29 cellular contexts compared by ENCODE assay signal in genomic region chr1:41110721-41111120, GRCh38.
A peak's percentile ranks its signal among the peaks of the same experiment; 100 is the strongest.
DNase-seq lines count a peak whose midpoint lies in the region; ATAC-seq and TF ChIP-seq lines count a peak whose summit lies in the region.
"Had no signal": no experiment of that assay in that cellular context is flagged by ENCODE, and none has a peak within 500 bp of the region (broad histone marks: within the 10 kb centered on the region; RNA-seq: fewer than 3 reads in every experiment).

No MANE protein-coding gene starts in this region.

- POLR2A ChIA-PET in MCF 10A (lab: Yijun Ruan, JAX), result interaction anchor here (1.1 to 3.3 kb wide), 10 partner anchors 9 to 307 kb away, joined by 3 to 23 read pairs (median 4); no protein-coding TSS in a partner anchor

- H3K9me3 Mint-ChIP-seq in MCF 10A (ENCODE audit: unreplicated experiment), result no peaks in the 10 kb centered on the region
- H3K9me3 Mint-ChIP-seq: brain; T-helper 1 cell treated with Interleukin-12 subunit alpha and Interleukin-12 subunit beta and Interleukin-4 antibody, amounts not matched to agents 30 μg/mL and 1 μg/mL, for 36 hours had no signal

- H3K4me1 ChIP-seq in breast epithelium, result peaks cover 3 to 11% of the 10 kb centered on the region in 2 donors
- H3K4me1 ChIP-seq in rectal smooth muscle tissue (ENCODE audit: control insufficient read depth, insufficient read depth, low read length), result peaks cover 21% of the 10 kb centered on the region

- no peak for TF ChIP-seq POLR2A in breast epithelium (IDR thresholded peaks at IDR 0.05)

- H3K27ac ChIP-seq in breast epithelium, result peak overlapping the region in 1 of 2 donors; percentile 91
- peak overlapping the region; percentile 84 for H3K27ac ChIP-seq in epithelial cell of prostate
- peak overlapping the region; percentile 93 for H3K27ac ChIP-seq in rectal smooth muscle tissue (ENCODE audit: low read depth, low read length)

- H3K4me3 ChIP-seq in breast epithelium (no peak overlapping the region), rectal smooth muscle tissue (ENCODE audit: low read length) (no peak overlapping the region)
- H3K4me3 ChIP-seq: dorsolateral prefrontal cortex, ovary, skin epidermis had no signal

- no peaks in the 10 kb centered on the region for H3K27me3 Mint-ChIP-seq in MCF 10A (ENCODE audit: insufficient read depth, unreplicated experiment)
- H3K27me3 Mint-ChIP-seq: activated CD8-positive, alpha-beta memory T cell treated with anti-CD3 and anti-CD28 coated beads, Interleukin-2, amount 10 ng/mL, durations not matched to agents 7 days and 5 days; brain; memory B cell had no signal

- no peak for DNase-seq in MCF 10A (ENCODE audit: unreplicated experiment)
- no peak for DNase-seq in breast epithelium (ENCODE audit: low spot score in 2 of 2)
- DNase-seq in epithelial cell of prostate (ENCODE audit: low read depth, low spot score), result no peak
- no peak for DNase-seq in stimulated activated CD4-positive, alpha-beta T cell treated with anti-CD3 and anti-CD28 coated beads, Interleukin-1b, Interleukin-23, amount 100 ng/mL, for 48 hours
- no peak for DNase-seq in T-helper 2 cell
- no peak for DNase-seq in activated CD8-positive, alpha-beta memory T cell treated with anti-CD3 and anti-CD28 coated beads, Interleukin-2, amount 50 U/mL, for 4 hours
- DNase-seq: 8988T; activated CD4-positive, alpha-beta T cell treated with anti-CD3 and anti-CD28 coated beads, Interleukin-2, amount 50 U/mL, for 4 hours; activated CD8-positive, alpha-beta memory T cell treated with anti-CD3 and anti-CD28 coated beads, Interleukin-2, amount 10 ng/mL, durations not matched to agents 7 days and 5 days; activated gamma-delta T cell treated with Interleukin-2 at 50 U/mL for 16 hours; activated T-cell treated with anti-CD3 and anti-CD28 coated beads, Interleukin-2, amount 50 U/mL, for 48 hours; cerebellar nuclear complex; DMS79 treated with DMSO at 0.1 percent for 48 hours; dorsolateral prefrontal cortex; GF-D8; NCI-H1092; NCI-H1694; NCI-H510A; ovary; retina; RPMI8226; stimulated activated naive CD4-positive, alpha-beta T cell had no signal

- H3K27me3 ChIP-seq in breast epithelium, result no peaks in the 10 kb centered on the region
- H3K27me3 ChIP-seq in rectal smooth muscle tissue (ENCODE audit: control insufficient read depth, insufficient read depth, low read length), result no peaks in the 10 kb centered on the region
- H3K27me3 ChIP-seq: dorsolateral prefrontal cortex, ovary had no signal

- intact Hi-C loops in MCF 10A (cut with micrococcal nuclease) (loop anchor here (2.0 kb wide), 1 partner anchor 24 kb away; no protein-coding TSS in a partner anchor), breast epithelium (cut with DNase I; ENCODE audit: low total_unique reads) (no loop called here)

- CTCF ChIA-PET in MCF 10A (lab: Yijun Ruan, JAX), result interaction anchor here (0.9 to 3.3 kb wide), 4 partner anchors 12 to 103 kb away, joined by 3 to 14 read pairs (median 4); no protein-coding TSS in a partner anchor

- peak overlapping the region; percentile 76 for H3K27ac Mint-ChIP-seq in MCF 10A (ENCODE audit: low read depth, unreplicated experiment)
- H3K27ac Mint-ChIP-seq: activated CD8-positive, alpha-beta memory T cell treated with anti-CD3 and anti-CD28 coated beads, Interleukin-2, amount 10 ng/mL, durations not matched to agents 7 days and 5 days; T-helper 1 cell treated with Interleukin-12 subunit alpha and Interleukin-12 subunit beta and Interleukin-4 antibody, amounts not matched to agents 30 μg/mL and 1 μg/mL, for 36 hours had no signal

- H3K4me3 Mint-ChIP-seq in MCF 10A (ENCODE audit: unreplicated experiment), result peak overlapping the region; percentile 57
- H3K4me3 Mint-ChIP-seq: activated CD8-positive, alpha-beta memory T cell treated with anti-CD3 and anti-CD28 coated beads, Interleukin-2, amount 10 ng/mL, durations not matched to agents 7 days and 5 days; brain; memory B cell; T-helper 1 cell treated with Interleukin-12 subunit alpha and Interleukin-12 subunit beta and Interleukin-4 antibody, amounts not matched to agents 30 μg/mL and 1 μg/mL, for 36 hours had no signal

- peaks cover 36% of the 10 kb centered on the region for H3K4me1 Mint-ChIP-seq in MCF 10A (ENCODE audit: insufficient read depth, unreplicated experiment)

- ATAC-seq in GM21381 (IDR thresholded peaks at IDR 0.05; ENCODE audit: unreplicated experiment), result no peak
- ATAC-seq: activated CD4-positive, CD25-positive, alpha-beta regulatory T cell treated with anti-CD3 and anti-CD28 coated beads, Interleukin-2, amount 50 U/mL, for 24 hours; activated CD8-positive, alpha-beta memory T cell treated with anti-CD3 and anti-CD28 coated beads, Interleukin-2, amount 10 ng/mL, durations not matched to agents 7 days and 5 days had no signal

- BruUV-seq in MCF 10A (replicated peaks; lab: Mats Ljungman, UMichigan), result no TSS peak

- H3K9ac ChIP-seq in rectal smooth muscle tissue (ENCODE audit: low read length), result no peak overlapping the region

- no peaks in the 10 kb centered on the region for H3K9me3 ChIP-seq in breast epithelium
- H3K9me3 ChIP-seq: ovary had no signal

- H3K36me3 ChIP-seq in breast epithelium (no peaks in the 10 kb centered on the region), rectal smooth muscle tissue (ENCODE audit: control insufficient read depth, insufficient read depth, low read length) (peaks cover 2% of the 10 kb centered on the region)
- H3K36me3 ChIP-seq: ovary had no signal

- H3K36me3 Mint-ChIP-seq in MCF 10A (ENCODE audit: insufficient read depth, unreplicated experiment), result peaks cover 14% of the 10 kb centered on the region

- TF ChIP-seq CTCF in MCF 10A (IDR thresholded peaks at IDR 0.05; ENCODE audit: unreplicated experiment), result no peak
- no peak for TF ChIP-seq CTCF in breast epithelium (IDR thresholded peaks at IDR 0.05)
